ENCODE assay signal across 16 cellular contexts in genomic region chr5:140327589-140327988, GRCh38. TPM values are rescaled to one million over a fixed set of nuclear protein-coding genes. Genes with fewer than 3 reads are reported as not detected.
DNase-seq lines count a peak whose midpoint lies in the region; ATAC-seq, FAIRE-seq and TF ChIP-seq lines count a peak whose summit lies in the region.
"Had no signal": no experiment of that assay in that cellular context is flagged by ENCODE, and none has a peak within 500 bp of the region (broad histone marks: within the 10 kb centered on the region; RNA-seq: fewer than 3 reads in every experiment).

No MANE protein-coding gene starts in this region.

- intact Hi-C loops in kidney (cut with DNase I) = no loop called here

- FAIRE-seq in kidney (lab: Jason Lieb, UNC) = no peak

- no peaks in the 10 kb centered on the region for H3K27me3 ChIP-seq in HUES64 (ENCODE audit: insufficient read depth, low read length)
- H3K27me3 ChIP-seq in adipocyte (replicated peaks; ENCODE audit: control insufficient read depth, insufficient read depth, low read length) = no peaks in the 10 kb centered on the region
- H3K27me3 ChIP-seq: adrenal gland had no signal

- no peak for TF ChIP-seq CTCF in kidney (IDR thresholded peaks at IDR 0.05; ENCODE audit: borderline replicate concordance, extremely low read depth, insufficient read depth)

- H3K4me1 ChIP-seq in HUES64 (ENCODE audit: insufficient read depth, low read length) = peaks cover 22% of the 10 kb centered on the region
- H3K4me1 ChIP-seq in adipocyte (ENCODE audit: control insufficient read depth, insufficient read depth, low read length) = peaks cover 27% of the 10 kb centered on the region
- peaks cover 9 to 17% of the 10 kb centered on the region in 2 donors for H3K4me1 ChIP-seq in kidney (ENCODE audit: control insufficient read depth in 1 of 2, insufficient read depth in 1 of 2, low read depth in 1 of 2, low read length in 2 of 2)

- ATAC-seq in GM18498 (IDR thresholded peaks at IDR 0.05; ENCODE audit: unreplicated experiment) (no peak), HG03378 (IDR thresholded peaks at IDR 0.05; ENCODE audit: unreplicated experiment) (no peak)

- H3K36me3 ChIP-seq in HUES64 (ENCODE audit: insufficient read depth, low read length) (no peaks in the 10 kb centered on the region), adipocyte (ENCODE audit: control insufficient read depth, insufficient read depth, low read length, severe bottlenecking) (no peaks in the 10 kb centered on the region), kidney (ENCODE audit: control insufficient read depth in 1 of 2, insufficient read depth in 2 of 2, low read length in 2 of 2) (no peaks in the 10 kb centered on the region)

- peak; percentile 65 for DNase-seq in COLO829 (ENCODE audit: low spot score)
- DNase-seq in adipocyte (ENCODE audit: low read depth) = peak; percentile 81
- DNase-seq in lung microvascular endothelial cell (ENCODE audit: low read depth in 2 of 2) = peak; percentile 47 to 48
- no peak for DNase-seq in SK-N-DZ (ENCODE audit: low spot score)
- no peak for DNase-seq in kidney
- DNase-seq: activated B cell treated with CpG ODN at 0.5 μM for 24 hours; adrenal gland; CD4-positive, alpha-beta T cell; head of caudate nucleus; left colon; NCI-H1105; NCI-H524 treated with DMSO at 0.1 percent for 48 hours had no signal

- H3K9me3 ChIP-seq in HUES64 (ENCODE audit: insufficient read depth, low read depth, low read length) (no peaks in the 10 kb centered on the region), adipocyte (ENCODE audit: control insufficient read depth, low read length) (no peaks in the 10 kb centered on the region), kidney (ENCODE audit: control insufficient read depth in 1 of 2, low read length in 2 of 2) (no peaks in the 10 kb centered on the region)
- H3K9me3 ChIP-seq: adrenal gland had no signal

- H3K4me3 ChIP-seq in HUES64 (ENCODE audit: low read length) = no peak overlapping the region
- H3K4me3 ChIP-seq in adipocyte (ENCODE audit: low read length) = no peak overlapping the region
- H3K4me3 ChIP-seq in kidney (ENCODE audit: low read length in 2 of 2) = no peak overlapping the region
- H3K4me3 ChIP-seq: adrenal gland had no signal

- 54% methylated on average over 2 of the region's 2 CpGs for WGBS in HUES64

- H3K27ac ChIP-seq in HUES64 (ENCODE audit: low read depth, low read length) (peak overlapping the region; percentile 13; the same call in 1 of the 2 replicates), kidney (ENCODE audit: low read depth in 2 of 2, low read length in 2 of 2) (no peak overlapping the region)
- H3K27ac ChIP-seq: adrenal gland had no signal

- no peak overlapping the region for H3K9ac ChIP-seq in HUES64 (ENCODE audit: low read depth, low read length)
- no peak overlapping the region for H3K9ac ChIP-seq in adipocyte (ENCODE audit: low read length)
- no peak overlapping the region for H3K9ac ChIP-seq in kidney (ENCODE audit: low read length in 2 of 2)

RNA-seq across cellular contexts. Expression of gene HBEGF, which starts 18.8 kb away (rescaled TPM):
- polyA plus RNA-seq in HUES64 (2013, experiment 1 of 2) = 1.6 TPM
- 2.0 TPM for polyA plus RNA-seq in HUES64 (2013, experiment 2 of 2)
- total RNA-seq in lung microvascular endothelial cell (16.6 and 20.4 TPM in 2 replicates), kidney (7.8 TPM)
- 1.8 and 2.7 TPM in 2 replicates for polyA plus RNA-seq in SK-N-DZ (2014; cell fraction: cytosol; rRNA removed)
- polyA plus RNA-seq in SK-N-DZ (2014; cell fraction: nucleus; rRNA removed) = 1.5 and 1.6 TPM in 2 replicates
- 6.0 TPM for polyA plus RNA-seq in kidney (ENCODE audit: insufficient read depth, low read depth, low replicate concordance)

RNA-seq across cellular contexts. Expression of gene PFDN1, which starts 24.7 kb away (rescaled TPM):
- 60.7 TPM for polyA plus RNA-seq in HUES64 (2013, experiment 1 of 2)
- polyA plus RNA-seq in HUES64 (2013, experiment 2 of 2) = 69.3 TPM
- total RNA-seq in lung microvascular endothelial cell (61.9 and 64.7 TPM in 2 replicates), kidney (48.9 TPM)
- 95.2 and 109 TPM in 2 replicates for polyA plus RNA-seq in SK-N-DZ (2014; cell fraction: cytosol; rRNA removed)
- 47.4 and 63.7 TPM in 2 replicates for polyA plus RNA-seq in SK-N-DZ (2014; cell fraction: nucleus; rRNA removed)
- polyA plus RNA-seq in kidney (ENCODE audit: insufficient read depth, low read depth, low replicate concordance) = 85.8 TPM

RNA-seq across cellular contexts. Expression of gene SLC4A9, which starts 32.4 kb away (rescaled TPM):
- not detected for polyA plus RNA-seq in HUES64 (2013, experiment 1 of 2)
- polyA plus RNA-seq in HUES64 (2013, experiment 2 of 2) = not detected
- total RNA-seq in lung microvascular endothelial cell = under 0.01 TPM in 1 of 2 replicates, not detected in the other
- polyA plus RNA-seq in SK-N-DZ (2014; cell fraction: cytosol; rRNA removed) = not detected in 2 replicates
- polyA plus RNA-seq in SK-N-DZ (2014; cell fraction: nucleus; rRNA removed) = not detected in 2 replicates
- 2.5 TPM for total RNA-seq in kidney
- 29.9 TPM for polyA plus RNA-seq in kidney (ENCODE audit: insufficient read depth, low read depth, low replicate concordance)
- total RNA-seq: activated B cell treated with CpG ODN at 0.5 μM for 24 hours; adrenal gland; CD4-positive, alpha-beta T cell had no signal
- polyA plus RNA-seq: neural cell had no signal

Comparison
In these comparisons a context has a peak if more than half of its experiments do, and no peak if none do; other contexts are left out.
1. DNase-seq: peak in COLO829 (single experiment), adipocyte (single experiment) and lung microvascular endothelial cell (2 of 2); none in SK-N-DZ (single experiment) and kidney (single experiment).